ENCODE assay signal across 9 cellular contexts in the genomic region with DNA sequence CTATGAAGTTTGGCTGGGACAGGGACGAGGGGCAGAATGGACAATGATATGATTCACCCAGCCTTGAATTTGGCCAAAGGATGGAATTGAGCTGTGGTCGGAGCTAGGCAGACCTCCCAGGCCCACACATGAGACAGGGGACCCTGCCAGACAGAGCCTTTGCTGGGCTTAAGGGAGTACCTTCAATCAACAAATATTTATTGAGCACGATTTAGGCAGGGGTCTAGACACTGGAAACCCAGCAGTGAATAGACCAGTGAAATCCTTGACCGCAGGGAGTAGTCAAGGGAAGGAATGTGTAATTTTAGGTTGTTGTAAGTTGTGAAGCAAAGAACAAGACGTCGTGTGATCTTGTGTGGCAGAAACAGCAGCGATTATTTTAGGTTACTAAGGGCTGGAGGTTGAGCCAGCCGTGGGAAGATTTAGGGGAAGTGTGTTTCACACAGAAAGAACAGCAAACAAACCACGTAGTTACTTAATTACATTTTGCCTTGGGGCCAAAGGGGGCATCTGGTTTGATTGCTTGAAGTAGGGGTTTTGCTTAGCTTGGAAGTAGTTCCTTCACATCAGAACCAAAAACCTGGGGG. TPM values are rescaled to one million over a fixed set of nuclear protein-coding genes. Genes with fewer than 3 reads are reported as not detected.
DNase-seq lines count a peak whose midpoint lies in the region; ATAC-seq, FAIRE-seq and TF ChIP-seq lines count a peak whose summit lies in the region.
"Had no signal": no experiment of that assay in that cellular context is flagged by ENCODE, and none has a peak within 500 bp of the region (broad histone marks: within the 10 kb centered on the region; RNA-seq: fewer than 3 reads in every experiment).

No MANE protein-coding gene starts in this region.

- H3K79me2 ChIP-seq in OCI-LY7 (ENCODE audit: insufficient read depth, low read depth, low read length) (peaks cover 58% of the 10 kb centered on the region), astrocyte (ENCODE audit: insufficient read depth, low read length) (peaks cover 37% of the 10 kb centered on the region)

- H3K4me2 ChIP-seq in OCI-LY7 (ENCODE audit: low read length) (peak overlapping the region; percentile 97), astrocyte (ENCODE audit: low read length) (peak overlapping the region; percentile 99)

- H4K20me1 ChIP-seq in OCI-LY7 (ENCODE audit: insufficient read depth, low read length): 0 out of 2 replicates have a peak, but pooled peaks cover 3% of the 10 kb centered on the region
- H4K20me1 ChIP-seq in astrocyte (ENCODE audit: insufficient read depth, low read length): peaks cover 10% of the 10 kb centered on the region

- no peaks in the 10 kb centered on the region for H3K9me2 ChIP-seq in OCI-LY7 (ENCODE audit: insufficient read depth, low read length)

- CTCF ChIA-PET in OCI-LY7 (lab: Charles Lee; ENCODE audit: unreplicated experiment): interaction anchor here (1.0 kb wide), 1 partner anchor 22 kb away, joined by 5 read pairs; no protein-coding TSS in a partner anchor

- ATAC-seq in lung (ENCODE audit: insufficient read depth, low FRiP score) (no peak), GM18520 (IDR thresholded peaks at IDR 0.05; ENCODE audit: unreplicated experiment) (no peak)

- H3K9me3 ChIP-seq in OCI-LY7 (ENCODE audit: low read length): no peaks in the 10 kb centered on the region
- no peaks in the 10 kb centered on the region for H3K9me3 ChIP-seq in astrocyte (ENCODE audit: insufficient read depth, low read depth, low read length)
- H3K9me3 ChIP-seq in lung (ENCODE audit: control insufficient read depth in 2 of 2, insufficient read depth in 1 of 2, low read length in 1 of 2): peaks cover 0 to 2% of the 10 kb centered on the region in 2 donors
- H3K9me3 ChIP-seq in thymus (ENCODE audit: control insufficient read depth): no peaks in the 10 kb centered on the region

- TF ChIP-seq CTCF in OCI-LY7 (conservative IDR thresholded peaks at IDR 0.05; ENCODE audit: low read length): no peak
- TF ChIP-seq CTCF in astrocyte (IDR thresholded peaks at IDR 0.05; ENCODE audit: insufficient read depth, low read depth, low read length): no peak
- no peak for TF ChIP-seq CTCF in lung (IDR thresholded peaks at IDR 0.05; ENCODE audit: control extremely low read depth, extremely low read depth)

- POLR2A ChIA-PET in OCI-LY7 (lab: Charles Lee): interaction anchor here (0.5 to 3.4 kb wide), 6 partner anchors 9 to 61 kb away, joined by 3 to 22 read pairs (median 4); no protein-coding TSS in a partner anchor

- no peak overlapping the region for H2AFZ ChIP-seq in OCI-LY7 (ENCODE audit: low read length)
- no peak overlapping the region for H2AFZ ChIP-seq in astrocyte (ENCODE audit: low read depth, low read length)

- H3K9ac ChIP-seq in astrocyte (ENCODE audit: low read length): peak overlapping the region; percentile 95

- H3K36me3 Mint-ChIP-seq in astrocyte (ENCODE audit: low read depth, unreplicated experiment): no peaks in the 10 kb centered on the region

- H3K27ac ChIP-seq in OCI-LY7 (ENCODE audit: low read depth, low read length, poor library complexity, severe bottlenecking) (peak overlapping the region; percentile 93), astrocyte (ENCODE audit: low read depth, low read length) (no peak overlapping the region), lung (ENCODE audit: low read depth in 1 of 2, low read length in 1 of 2) (peak overlapping the region; percentile 93 to 99), thymus (ENCODE audit: low read depth) (peak overlapping the region; percentile 98)

- FAIRE-seq in astrocyte (lab: Jason Lieb, UNC): no peak
- FAIRE-seq: bronchial epithelial cell had no signal

- H3K4me1 Mint-ChIP-seq in astrocyte (ENCODE audit: low read depth, unreplicated experiment): peaks cover 9% of the 10 kb centered on the region

- peak overlapping the region; percentile 66 for H3K27ac Mint-ChIP-seq in astrocyte (ENCODE audit: unreplicated experiment)

- H3K4me3 ChIP-seq in OCI-LY7 (ENCODE audit: low read depth, low read length, poor library complexity, severe bottlenecking) (peak overlapping the region; percentile 93), astrocyte (ENCODE audit: insufficient read depth, low read depth, low read length) (no peak overlapping the region), lung (peak overlapping the region; percentile 16), thymus (ENCODE audit: low read length) (peak overlapping the region; percentile 99)

- no peaks in the 10 kb centered on the region for H3K9me3 Mint-ChIP-seq in astrocyte (ENCODE audit: unreplicated experiment)

- H3K4me1 ChIP-seq in OCI-LY7 (ENCODE audit: insufficient read depth, low read length, poor library complexity, severe bottlenecking): peaks cover 44% of the 10 kb centered on the region
- peaks cover 19% of the 10 kb centered on the region for H3K4me1 ChIP-seq in astrocyte (ENCODE audit: insufficient read depth, low read length)
- peaks cover 4 to 10% of the 10 kb centered on the region in 2 donors for H3K4me1 ChIP-seq in lung (ENCODE audit: control insufficient read depth in 2 of 2, insufficient read depth in 2 of 2, low read length in 2 of 2)
- peaks cover 10% of the 10 kb centered on the region for H3K4me1 ChIP-seq in thymus (ENCODE audit: control insufficient read depth, insufficient read depth, low read length)

- peak overlapping the region; percentile 87 for H3K4me3 Mint-ChIP-seq in astrocyte (ENCODE audit: unreplicated experiment)

- H3K27me3 ChIP-seq in astrocyte (ENCODE audit: insufficient read depth, low read length) (peaks cover 5% of the 10 kb centered on the region), lung (ENCODE audit: control insufficient read depth, insufficient read depth) (no peaks in the 10 kb centered on the region), thymus (ENCODE audit: control insufficient read depth, insufficient read depth) (no peaks in the 10 kb centered on the region)

- 8 to 15% methylated on average over 9 of the region's 9 CpGs for WGBS in lung, 2 donors
- 16% methylated on average over 9 of the region's 9 CpGs for WGBS in thymus

- peaks cover 19% of the 10 kb centered on the region; the same call in 1 of the 2 replicates for H3K36me3 ChIP-seq in OCI-LY7 (ENCODE audit: insufficient read depth, low read length)
- no peaks in the 10 kb centered on the region for H3K36me3 ChIP-seq in astrocyte (ENCODE audit: insufficient read depth, low read length)
- H3K36me3 ChIP-seq in lung (ENCODE audit: control insufficient read depth in 2 of 2, insufficient read depth in 2 of 2, low read length in 2 of 2): no peaks in the 10 kb centered on the region
- no peaks in the 10 kb centered on the region for H3K36me3 ChIP-seq in thymus (ENCODE audit: control insufficient read depth, insufficient read depth)

- DNase-seq in activated T-cell treated with anti-CD3 and anti-CD28 coated beads for 1 hour (ENCODE audit: low read depth) (peak; percentile 21), OCI-LY7 (ENCODE audit: low spot score) (peak; percentile 56), astrocyte (ENCODE audit: low read depth) (no peak), lung (ENCODE audit: low spot score) (no peak), NCI-H2107 treated with DMSO at 0.1 percent for 48 hours (lab: John Stamatoyannopoulos, UW; ENCODE audit: unreplicated experiment) (no peak)
- DNase-seq in activated T-cell treated with anti-CD3 and anti-CD28 coated beads, Interleukin-2, amount 50 U/mL, for 1 hour: no peak

- intact Hi-C loops in OCI-LY7 (cut with micrococcal nuclease; ENCODE audit: unreplicated experiment): loop anchor here (2.0 to 5.0 kb wide), 2 partner anchors 23 to 367 kb away; no protein-coding TSS in a partner anchor

- TSS peak; percentile 68 for BruUV-seq in OCI-LY7 (replicated peaks; lab: Mats Ljungman, UMichigan)

- H3K27me3 Mint-ChIP-seq in astrocyte (ENCODE audit: low read depth, unreplicated experiment): peaks cover 5% of the 10 kb centered on the region

RNA-seq across cellular contexts. Expression of gene AP1M2, which starts 16.9 kb away (rescaled TPM):
- 0.44 TPM in 1 of 2 replicates, not detected in the other for total RNA-seq in OCI-LY7 (2014; rRNA removed; shearing (Covaris generic))
- not detected in 2 replicates for total RNA-seq in OCI-LY7 (2022)
- 1.7 and 4.5 TPM in 2 replicates for total RNA-seq in astrocyte
- 10 to 100 TPM; 40.2 to 57.6 TPM for total RNA-seq in lung
- 10 to 100 TPM; 31.6 to 70.9 TPM for polyA plus RNA-seq in lung
- 20.7 TPM for polyA plus RNA-seq in thymus

RNA-seq across cellular contexts. Expression of gene SLC44A2, which starts 21.4 kb away (rescaled TPM):
- 104 and 115 TPM in 2 replicates for total RNA-seq in OCI-LY7 (2014; rRNA removed; shearing (Covaris generic))
- total RNA-seq in OCI-LY7 (2022) (197 and 248 TPM in 2 replicates), astrocyte (91.6 and 94.5 TPM in 2 replicates), lung (100 to 1,000 TPM; 115 to 173 TPM)
- polyA plus RNA-seq in lung (100 to 1,000 TPM in 1 of 2 donors, 10 to 100 TPM in 1; 83.6 to 122 TPM), thymus (78.4 TPM)

RNA-seq across cellular contexts. Expression of gene CDKN2D, which starts 35.2 kb away (rescaled TPM):
- total RNA-seq in OCI-LY7 (2014; rRNA removed; shearing (Covaris generic)): 22.4 and 25.3 TPM in 2 replicates
- total RNA-seq in OCI-LY7 (2022) (26.6 and 28.1 TPM in 2 replicates), astrocyte (5.4 and 6.1 TPM in 2 replicates), lung (10 to 100 TPM; 12.5 to 14.3 TPM)
- polyA plus RNA-seq in lung (10 to 100 TPM; 13.5 to 74.9 TPM), thymus (42.3 TPM)

RNA-seq across cellular contexts. Expression of gene KRI1, which starts 38.2 kb away (rescaled TPM):
- 44.9 and 53.6 TPM in 2 replicates for total RNA-seq in OCI-LY7 (2014; rRNA removed; shearing (Covaris generic))
- total RNA-seq in OCI-LY7 (2022) (57.0 and 58.4 TPM in 2 replicates), astrocyte (14.1 and 15.9 TPM in 2 replicates), lung (10 to 100 TPM; 12.8 to 26.0 TPM)
- polyA plus RNA-seq in lung (10 to 100 TPM; 16.6 to 21.5 TPM), thymus (77.5 TPM)

RNA-seq across cellular contexts. Expression of gene ILF3, which starts 50.2 kb away (rescaled TPM):
- 308 and 347 TPM in 2 replicates for total RNA-seq in OCI-LY7 (2014; rRNA removed; shearing (Covaris generic))
- total RNA-seq in OCI-LY7 (2022): 553 and 569 TPM in 2 replicates
- total RNA-seq in astrocyte: 228 and 244 TPM in 2 replicates
- 100 to 1,000 TPM; 146 to 225 TPM for total RNA-seq in lung
- polyA plus RNA-seq in lung: 100 to 1,000 TPM; 105 to 117 TPM
- 185 TPM for polyA plus RNA-seq in thymus

Comparison
In these comparisons a context has a peak if more than half of its experiments do, and no peak if none do; other contexts are left out.
1. DNase-seq: peak in activated T-cell treated with anti-CD3 and anti-CD28 coated beads for 1 hour (single experiment) and OCI-LY7 (single experiment); none in activated T-cell treated with anti-CD3 and anti-CD28 coated beads, Interleukin-2, amount 50 U/mL, for 1 hour (single experiment), astrocyte (single experiment), lung (single experiment) and NCI-H2107 treated with DMSO at 0.1 percent for 48 hours (single experiment).